3 cellular contexts compared by ENCODE assay signal in genomic region chr12:106141452-106141851, GRCh38.
TF ChIP-seq lines count a peak whose summit lies in the region.

No MANE protein-coding gene starts in this region.

TF ChIP-seq in SK-N-SH, 30 proteins besides CTCF, POLR2A, EP300 and RAD21:
- TF ChIP-seq TCF12 (IDR thresholded peaks at IDR 0.05) (peak; percentile 56; the same call in 1 of the 2 replicates), TAF1 (IDR thresholded peaks at IDR 0.05; ENCODE audit: borderline replicate concordance, low read depth, low read length) (no peak)

TF ChIP-seq in SK-N-SH treated with all-trans-retinoic acid at 6 μM for 48 hours, 23 proteins besides CTCF, POLR2A, EP300 and RAD21:
- TF ChIP-seq ISL1 (CRISPR knock-in tag; IDR thresholded peaks at IDR 0.05) (no peak), GLIS3 (CRISPR knock-in tag; IDR thresholded peaks at IDR 0.05) (no peak), ESRRG (CRISPR knock-in tag; IDR thresholded peaks at IDR 0.05) (no peak), TCF4 (CRISPR knock-in tag; IDR thresholded peaks at IDR 0.05; ENCODE audit: borderline replicate concordance) (no peak), ZNF565 (CRISPR knock-in tag; conservative IDR thresholded peaks at IDR 0.05; ENCODE audit: low read depth) (no peak), BACH2 (CRISPR knock-in tag; IDR thresholded peaks at IDR 0.05; ENCODE audit: borderline replicate concordance) (no peak), ZNF8 (CRISPR knock-in tag; IDR thresholded peaks at IDR 0.05) (no peak), TOX (CRISPR knock-in tag; IDR thresholded peaks at IDR 0.05; ENCODE audit: borderline replicate concordance) (no peak), ZFP30 (CRISPR knock-in tag; IDR thresholded peaks at IDR 0.05) (no peak), CSDC2 (CRISPR knock-in tag; IDR thresholded peaks at IDR 0.05) (no peak), TSHZ2 (CRISPR knock-in tag; IDR thresholded peaks at IDR 0.05) (no peak), OSR1 (CRISPR knock-in tag; IDR thresholded peaks at IDR 0.05) (no peak)
- TF ChIP-seq, protein P1, sequence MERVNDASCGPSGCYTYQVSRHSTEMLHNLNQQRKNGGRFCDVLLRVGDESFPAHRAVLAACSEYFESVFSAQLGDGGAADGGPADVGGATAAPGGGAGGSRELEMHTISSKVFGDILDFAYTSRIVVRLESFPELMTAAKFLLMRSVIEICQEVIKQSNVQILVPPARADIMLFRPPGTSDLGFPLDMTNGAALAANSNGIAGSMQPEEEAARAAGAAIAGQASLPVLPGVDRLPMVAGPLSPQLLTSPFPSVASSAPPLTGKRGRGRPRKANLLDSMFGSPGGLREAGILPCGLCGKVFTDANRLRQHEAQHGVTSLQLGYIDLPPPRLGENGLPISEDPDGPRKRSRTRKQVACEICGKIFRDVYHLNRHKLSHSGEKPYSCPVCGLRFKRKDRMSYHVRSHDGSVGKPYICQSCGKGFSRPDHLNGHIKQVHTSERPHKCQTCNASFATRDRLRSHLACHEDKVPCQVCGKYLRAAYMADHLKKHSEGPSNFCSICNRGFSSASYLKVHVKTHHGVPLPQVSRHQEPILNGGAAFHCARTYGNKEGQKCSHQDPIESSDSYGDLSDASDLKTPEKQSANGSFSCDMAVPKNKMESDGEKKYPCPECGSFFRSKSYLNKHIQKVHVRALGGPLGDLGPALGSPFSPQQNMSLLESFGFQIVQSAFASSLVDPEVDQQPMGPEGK (CRISPR knock-in tag; IDR thresholded peaks at IDR 0.05; ENCODE audit: borderline replicate concordance) = no peak
TF ChIP-seq in SK-N-SH treated with all-trans-retinoic acid at 6 μM for 48 hours: peak in this region for 0.

TF ChIP-seq in H1, 55 proteins besides CTCF, POLR2A, EP300 and RAD21:
- no peak for TF ChIP-seq PHF8 (conservative IDR thresholded peaks at IDR 0.05; ENCODE audit: low read depth, low read length)
- TF ChIP-seq CREB1 (IDR thresholded peaks at IDR 0.05) = no peak
- no peak for TF ChIP-seq ATF3 (IDR thresholded peaks at IDR 0.05; ENCODE audit: insufficient read depth, low read depth, low read length)
- no peak for TF ChIP-seq MAFK (IDR thresholded peaks at IDR 0.05; ENCODE audit: low read depth, low read length)
- no peak for TF ChIP-seq RFX5 (IDR thresholded peaks at IDR 0.05; ENCODE audit: borderline replicate concordance, low read depth, low read length)
